Comparison of ENCODE assay signal across 32 cellular contexts in the genomic region with DNA sequence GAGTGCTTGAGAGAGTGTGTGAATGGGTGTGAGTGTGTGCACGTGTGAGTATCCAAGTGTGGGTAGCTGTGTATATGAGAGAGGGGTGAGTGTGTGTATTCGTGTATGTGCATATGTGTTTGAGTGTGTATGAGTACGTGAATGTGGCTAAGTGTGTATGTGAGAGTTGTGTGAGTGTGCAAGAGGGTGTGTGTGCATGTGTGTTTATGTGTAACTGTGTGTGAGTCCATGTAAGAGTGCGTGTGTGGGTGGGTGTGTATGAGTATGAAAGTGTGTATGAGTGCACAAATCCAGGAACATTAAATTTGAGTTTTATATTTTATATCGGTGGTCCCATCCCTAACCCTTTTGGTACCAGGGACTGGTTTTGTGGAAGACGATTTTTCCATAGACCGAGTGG.
"Had no signal": no experiment of that assay in that cellular context is flagged by ENCODE, and none has a peak within 500 bp of the region (broad histone marks: within the 10 kb centered on the region; RNA-seq: fewer than 3 reads in every experiment).

No MANE protein-coding gene starts in this region.

- H3K36me3 ChIP-seq: brain microvascular endothelial cell, esophagus muscularis mucosa, gastrocnemius medialis, WERI-Rb-1 had no signal

- H3K36me3 Mint-ChIP-seq: activated naive CD8-positive, alpha-beta T cell had no signal

- H3K4me3 Mint-ChIP-seq: activated B cell treated with CpG ODN at 0.5 μM for 24 hours; activated CD8-positive, alpha-beta T cell treated with anti-CD3 and anti-CD28 coated beads for 36 hours; activated naive CD8-positive, alpha-beta T cell; activated T-cell treated with anti-CD3 and anti-CD28 coated beads, Interleukin-2, amount 50 U/mL, for 4 hours; activated T-helper 17 cell treated with anti-CD3 and anti-CD28 coated beads, Interleukin-2, amount 50 U/mL, for 72 hours; effector memory CD8-positive, alpha-beta T cell; T-helper 17 cell; T-helper 2 cell treated with Interferon-gamma antibody and Interleukin-4, amounts not matched to agents 5 μg/mL and 100 μg/mL, for 36 hours had no signal

- FAIRE-seq: astrocyte, colon had no signal

- H3K4me1 ChIP-seq: esophagus muscularis mucosa, foreskin keratinocyte had no signal

- H3K27me3 Mint-ChIP-seq: activated B cell treated with CpG ODN at 0.5 μM for 24 hours; activated CD8-positive, alpha-beta T cell treated with anti-CD3 and anti-CD28 coated beads for 36 hours; activated naive CD8-positive, alpha-beta T cell; activated T-helper 17 cell treated with anti-CD3 and anti-CD28 coated beads, Interleukin-2, amount 50 U/mL, for 72 hours; effector memory CD8-positive, alpha-beta T cell; T-helper 17 cell had no signal

- H3K4me3 ChIP-seq: esophagus muscularis mucosa, gastrocnemius medialis had no signal

- H3K27ac Mint-ChIP-seq: activated B cell treated with CpG ODN at 0.5 μM for 24 hours; activated CD8-positive, alpha-beta T cell treated with anti-CD3 and anti-CD28 coated beads for 36 hours; activated naive CD8-positive, alpha-beta T cell; activated T-helper 17 cell treated with anti-CD3 and anti-CD28 coated beads, Interleukin-2, amount 50 U/mL, for 72 hours; effector memory CD8-positive, alpha-beta T cell; T-helper 17 cell; T-helper 2 cell treated with Interferon-gamma antibody and Interleukin-4, amounts not matched to agents 5 μg/mL and 100 μg/mL, for 36 hours had no signal

- H3K9me3 ChIP-seq: esophagus muscularis mucosa, gastrocnemius medialis had no signal

- DNase-seq: activated B cell treated with CpG ODN at 0.5 μM for 24 hours; activated CD4-positive, alpha-beta T cell treated with anti-CD3 and anti-CD28 coated beads for 48 hours; activated CD4-positive, alpha-beta T cell treated with anti-CD3 and anti-CD28 coated beads, Interleukin-2, amount 50 U/mL, for 1 hour; activated CD4-positive, alpha-beta T cell treated with anti-CD3 and anti-CD28 coated beads, Interleukin-2, amount 50 U/mL, for 48 hours; activated CD8-positive, alpha-beta memory T cell treated with anti-CD3 and anti-CD28 coated beads for 24 hours; activated CD8-positive, alpha-beta T cell treated with anti-CD3 and anti-CD28 coated beads for 36 hours; activated effector memory CD4-positive, alpha-beta T cell treated with Interleukin-2 at 50 U/mL for 16 hours; activated gamma-delta T cell treated with Interleukin-2 at 50 U/mL for 16 hours; activated naive CD4-positive, alpha-beta T cell treated with anti-CD3 and anti-CD28 coated beads, Interleukin-2, amount 50 U/mL, for 16 hours; activated naive CD4-positive, alpha-beta T cell treated with Interleukin-2 at 50 U/mL for 16 hours; activated T-cell treated with anti-CD3 and anti-CD28 coated beads, Interleukin-2, amount 50 U/mL, for 4 hours; amniotic stem cell; anterior cingulate cortex; brain microvascular endothelial cell; cortex of kidney; dermis blood vessel endothelial cell; effector CD4-positive, alpha-beta T cell; effector memory CD8-positive, alpha-beta T cell; erythroblast; foreskin keratinocyte; gastrocnemius medialis; T-helper 1 cell; T-helper 17 cell; T1000; WERI-Rb-1 had no signal

- H3K27me3 ChIP-seq: brain microvascular endothelial cell, esophagus muscularis mucosa, foreskin keratinocyte, gastrocnemius medialis had no signal

- H3K4me1 Mint-ChIP-seq: activated B cell treated with CpG ODN at 0.5 μM for 24 hours; activated T-helper 17 cell treated with anti-CD3 and anti-CD28 coated beads, Interleukin-2, amount 50 U/mL, for 72 hours; T-helper 17 cell had no signal

- H3K9me3 Mint-ChIP-seq: activated B cell treated with CpG ODN at 0.5 μM for 24 hours; activated CD8-positive, alpha-beta T cell treated with anti-CD3 and anti-CD28 coated beads for 36 hours; activated T-cell treated with anti-CD3 and anti-CD28 coated beads, Interleukin-2, amount 50 U/mL, for 4 hours; activated T-helper 17 cell treated with anti-CD3 and anti-CD28 coated beads, Interleukin-2, amount 50 U/mL, for 72 hours; effector memory CD8-positive, alpha-beta T cell; T-helper 2 cell treated with Interferon-gamma antibody and Interleukin-4, amounts not matched to agents 5 μg/mL and 100 μg/mL, for 36 hours had no signal

- ATAC-seq: activated CD4-positive, CD25-positive, alpha-beta regulatory T cell treated with anti-CD3 and anti-CD28 coated beads, Interleukin-2, amount 50 U/mL, for 24 hours; activated CD8-positive, alpha-beta T cell treated with anti-CD3 and anti-CD28 coated beads for 36 hours; activated T-cell treated with anti-CD3 and anti-CD28 coated beads, Interleukin-2, amount 50 U/mL, for 4 hours; activated T-helper 17 cell treated with anti-CD3 and anti-CD28 coated beads, Interleukin-2, amount 50 U/mL, for 72 hours; effector memory CD8-positive, alpha-beta T cell; foreskin keratinocyte; gastrocnemius medialis; T-helper 17 cell had no signal

- H3K27ac ChIP-seq: brain microvascular endothelial cell, esophagus muscularis mucosa, foreskin keratinocyte, gastrocnemius medialis, WERI-Rb-1 had no signal
